Comparison of ENCODE assay signal across 18 cellular contexts in genomic region chrX:104488811-104489210, GRCh38.
DNase-seq lines count a peak whose midpoint lies in the region; ATAC-seq, FAIRE-seq and TF ChIP-seq lines count a peak whose summit lies in the region.
"Had no signal": no experiment of that assay in that cellular context is flagged by ENCODE, and none has a peak within 500 bp of the region (broad histone marks: within the 10 kb centered on the region; RNA-seq: fewer than 3 reads in every experiment).

No MANE protein-coding gene starts in this region.

- H2AFZ ChIP-seq in PC-3 (ENCODE audit: low read length) (no peak overlapping the region), astrocyte (ENCODE audit: low read depth, low read length) (no peak overlapping the region)

- no peak for TF ChIP-seq POLR2A in GM12892 (IDR thresholded peaks at IDR 0.05; ENCODE audit: low read depth, low read length)

- no peaks in the 10 kb centered on the region for H3K36me3 ChIP-seq in PC-3 (ENCODE audit: low read depth, low read length)
- no peaks in the 10 kb centered on the region for H3K36me3 ChIP-seq in astrocyte (ENCODE audit: insufficient read depth, low read length)
- H3K36me3 ChIP-seq: BE2C had no signal

- no peaks in the 10 kb centered on the region for H3K27me3 Mint-ChIP-seq in astrocyte (ENCODE audit: low read depth, unreplicated experiment)

- FAIRE-seq in astrocyte (lab: Jason Lieb, UNC) (peak; percentile 74), GM12892 (lab: Jason Lieb, UNC) (no peak)
- FAIRE-seq: A204.1, GM12878, HepG2, HTR-8/SVneo had no signal

- no peaks in the 10 kb centered on the region for H3K9me2 ChIP-seq in PC-3 (replicated peaks; ENCODE audit: low read length)

- no peaks in the 10 kb centered on the region for H4K20me1 ChIP-seq in PC-3 (ENCODE audit: low read length)
- no peaks in the 10 kb centered on the region for H4K20me1 ChIP-seq in astrocyte (ENCODE audit: insufficient read depth, low read length)

- H3F3A ChIP-seq in PC-3 (ENCODE audit: low read length, unreplicated experiment) = no peaks in the 10 kb centered on the region

- H3K27ac ChIP-seq in PC-3 (ENCODE audit: low read length) = no peak overlapping the region
- H3K27ac ChIP-seq in astrocyte (ENCODE audit: low read depth, low read length) = no peak overlapping the region
- H3K27ac ChIP-seq: C4-2B had no signal

- peak; percentile 9 for DNase-seq in PC-3
- DNase-seq in astrocyte (ENCODE audit: low read depth) = no peak
- DNase-seq in epithelial cell of proximal tubule (ENCODE audit: low read depth) = peak; percentile 2
- DNase-seq in kidney tubule cell (ENCODE audit: low spot score) = peak; percentile 53
- no peak for DNase-seq in posterior vena cava (ENCODE audit: low spot score)
- DNase-seq in AML-193 (lab: John Stamatoyannopoulos, UW) = no peak
- DNase-seq in GM12892 (ENCODE audit: insufficient read length) = no peak
- DNase-seq in sciatic nerve (ENCODE audit: low spot score) = no peak
- DNase-seq: BE2C; CD4-positive, alpha-beta memory T cell; DMS79; HCEC 1CT; HFFc6 had no signal

- no peaks in the 10 kb centered on the region for H3K27me3 ChIP-seq in PC-3 (ENCODE audit: low read length)
- H3K27me3 ChIP-seq in astrocyte (ENCODE audit: insufficient read depth, low read length) = no peaks in the 10 kb centered on the region
- H3K27me3 ChIP-seq: BE2C had no signal

- H3K9me3 Mint-ChIP-seq in astrocyte (ENCODE audit: unreplicated experiment) = no peaks in the 10 kb centered on the region
- H3K9me3 Mint-ChIP-seq: HFFc6 had no signal

- no peaks in the 10 kb centered on the region for H3K79me2 ChIP-seq in PC-3 (ENCODE audit: low read length)
- no peaks in the 10 kb centered on the region for H3K79me2 ChIP-seq in astrocyte (ENCODE audit: insufficient read depth, low read length)

- H3K27ac Mint-ChIP-seq in astrocyte (ENCODE audit: unreplicated experiment) = no peak overlapping the region
- H3K27ac Mint-ChIP-seq: CD4-positive, alpha-beta memory T cell; HFFc6 had no signal

- H3K36me3 Mint-ChIP-seq in astrocyte (ENCODE audit: low read depth, unreplicated experiment) = no peaks in the 10 kb centered on the region
- H3K36me3 Mint-ChIP-seq: CD4-positive, alpha-beta memory T cell had no signal

- H3K9ac ChIP-seq in PC-3 (ENCODE audit: low read length) (no peak overlapping the region), astrocyte (ENCODE audit: low read length) (no peak overlapping the region)

- ATAC-seq in PC-3 (no peak), sciatic nerve (no peak)
- ATAC-seq: GM12878, HepG2 had no signal

- intact Hi-C loops in PC-3 (cut with micrococcal nuclease) (loop anchor here (10.0 kb wide), 1 partner anchor 706 kb away; no protein-coding TSS in a partner anchor), posterior vena cava (cut with DNase I) (no loop called here), sciatic nerve (cut with DNase I) (no loop called here)

- TF ChIP-seq CTCF in PC-3 (conservative IDR thresholded peaks at IDR 0.05; ENCODE audit: low read depth, low read length) (no peak), astrocyte (IDR thresholded peaks at IDR 0.05; ENCODE audit: insufficient read depth, low read depth, low read length) (no peak), epithelial cell of proximal tubule (conservative IDR thresholded peaks at IDR 0.05; ENCODE audit: low read depth, low read length) (no peak)

- CTCF ChIA-PET in PC-3 (lab: Charles Lee) = no interaction called here

- BruUV-seq in PC-3 (replicated peaks; lab: Mats Ljungman, UMichigan) = no TSS peak

- POLR2A ChIA-PET in PC-3 (lab: Charles Lee; ENCODE audit: unreplicated experiment) = no interaction called here

- no peak overlapping the region for H3K4me2 ChIP-seq in PC-3 (ENCODE audit: low read length)
- no peak overlapping the region for H3K4me2 ChIP-seq in astrocyte (ENCODE audit: low read length)

- H3K4me3 Mint-ChIP-seq in astrocyte (ENCODE audit: unreplicated experiment) = no peak overlapping the region
- H3K4me3 Mint-ChIP-seq: CD4-positive, alpha-beta memory T cell; HFFc6 had no signal

- no peaks in the 10 kb centered on the region for H3K4me1 ChIP-seq in PC-3 (ENCODE audit: insufficient read depth, low read length)
- no peaks in the 10 kb centered on the region for H3K4me1 ChIP-seq in astrocyte (ENCODE audit: insufficient read depth, low read length)
- H3K4me1 ChIP-seq: BE2C had no signal

- no peaks in the 10 kb centered on the region for H3K9me3 ChIP-seq in PC-3 (ENCODE audit: low read length)
- H3K9me3 ChIP-seq in astrocyte (ENCODE audit: insufficient read depth, low read depth, low read length) = no peaks in the 10 kb centered on the region
- H3K9me3 ChIP-seq: BE2C had no signal

- H3K4me3 ChIP-seq in PC-3 (ENCODE audit: low read length) = no peak overlapping the region
- no peak overlapping the region for H3K4me3 ChIP-seq in astrocyte (ENCODE audit: insufficient read depth, low read depth, low read length)
- no peak overlapping the region for H3K4me3 ChIP-seq in epithelial cell of proximal tubule (ENCODE audit: low read depth, low read length)
- H3K4me3 ChIP-seq: GM12878 had no signal

- H3K4me1 Mint-ChIP-seq in astrocyte (ENCODE audit: low read depth, unreplicated experiment) = no peaks in the 10 kb centered on the region
- H3K4me1 Mint-ChIP-seq: CD4-positive, alpha-beta memory T cell had no signal

Comparison
In these comparisons a context has a peak if more than half of its experiments do, and no peak if none do; other contexts are left out.
1. DNase-seq: peak in PC-3 (single experiment), epithelial cell of proximal tubule (single experiment) and kidney tubule cell (single experiment); none in astrocyte (single experiment), posterior vena cava (single experiment), AML-193 (0 of 2), GM12892 (single experiment) and sciatic nerve (single experiment).